1 cellular context compared by ENCODE assay signal in the genomic region with DNA sequence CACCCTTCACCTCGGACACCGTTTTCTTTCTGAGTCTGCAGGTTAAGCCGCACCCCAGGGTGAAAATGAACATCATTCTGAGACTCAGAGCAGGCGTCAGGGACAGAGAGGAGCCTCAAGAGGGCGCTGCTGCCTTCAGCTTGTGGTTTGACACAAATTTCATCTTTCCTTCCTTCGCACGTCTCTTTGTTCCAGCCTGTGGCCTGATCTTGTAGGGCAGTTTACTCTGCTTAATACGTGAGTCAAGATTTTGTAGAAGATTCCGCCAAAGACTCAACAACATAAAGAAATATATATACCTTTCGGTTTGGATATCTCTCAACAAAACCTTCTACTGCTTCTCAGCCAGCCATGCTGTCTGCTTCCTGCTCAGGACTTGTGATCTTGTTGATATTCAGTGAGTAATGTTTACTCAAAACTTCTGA.
TF ChIP-seq lines count a peak whose summit lies in the region.

No MANE protein-coding gene starts in this region.

TF ChIP-seq in GM23338, 12 proteins besides CTCF, POLR2A, EP300 and RAD21 (continued from another document):
- TF ChIP-seq, protein P1, sequence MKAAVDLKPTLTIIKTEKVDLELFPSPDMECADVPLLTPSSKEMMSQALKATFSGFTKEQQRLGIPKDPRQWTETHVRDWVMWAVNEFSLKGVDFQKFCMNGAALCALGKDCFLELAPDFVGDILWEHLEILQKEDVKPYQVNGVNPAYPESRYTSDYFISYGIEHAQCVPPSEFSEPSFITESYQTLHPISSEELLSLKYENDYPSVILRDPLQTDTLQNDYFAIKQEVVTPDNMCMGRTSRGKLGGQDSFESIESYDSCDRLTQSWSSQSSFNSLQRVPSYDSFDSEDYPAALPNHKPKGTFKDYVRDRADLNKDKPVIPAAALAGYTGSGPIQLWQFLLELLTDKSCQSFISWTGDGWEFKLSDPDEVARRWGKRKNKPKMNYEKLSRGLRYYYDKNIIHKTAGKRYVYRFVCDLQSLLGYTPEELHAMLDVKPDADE (IDR thresholded peaks at IDR 0.05) = no peak
- TF ChIP-seq EZH2phosphoT487 (IDR thresholded peaks at IDR 0.05; ENCODE audit: unreplicated experiment) = no peak
